1 cellular context compared by ENCODE assay signal in genomic region chr7:197413-198335, GRCh38.
A peak's percentile ranks its signal among the peaks of the same experiment; 100 is the strongest.
TF ChIP-seq lines count a peak whose summit lies in the region.

No MANE protein-coding gene starts in this region.

TF ChIP-seq in HepG2, 621 proteins besides CTCF, POLR2A, EP300 and RAD21 (continued from another document and continues in another):
- TF ChIP-seq RNF219 (CRISPR knock-in tag; IDR thresholded peaks at IDR 0.05), result no peak
- TF ChIP-seq ZNF761 (CRISPR knock-in tag; conservative IDR thresholded peaks at IDR 0.05), result no peak
- no peak for TF ChIP-seq TSC22D2 (CRISPR knock-in tag; IDR thresholded peaks at IDR 0.05; ENCODE audit: borderline replicate concordance)
- no peak for TF ChIP-seq ZNF543 (CRISPR knock-in tag; IDR thresholded peaks at IDR 0.05)
- no peak for TF ChIP-seq ZNF597 (CRISPR knock-in tag; IDR thresholded peaks at IDR 0.05)
- no peak for TF ChIP-seq MEIS2 (CRISPR knock-in tag; IDR thresholded peaks at IDR 0.05)
- no peak for TF ChIP-seq SOX13 (IDR thresholded peaks at IDR 0.05)
- TF ChIP-seq SOX13 (CRISPR knock-in tag; conservative IDR thresholded peaks at IDR 0.05 in 1 of 2, IDR thresholded peaks at IDR 0.05 in 1 of 2), result peak in 1 of 2 experiments; percentile 71; a peak in 1 of 4 replicates
- TF ChIP-seq SMAD3 (CRISPR knock-in tag; IDR thresholded peaks at IDR 0.05), result no peak
- no peak for TF ChIP-seq ZNF768 (CRISPR knock-in tag; IDR thresholded peaks at IDR 0.05)
- no peak for TF ChIP-seq ZNF207 (IDR thresholded peaks at IDR 0.05; ENCODE audit: borderline replicate concordance)
- no peak for TF ChIP-seq FOSL1 (CRISPR knock-in tag; IDR thresholded peaks at IDR 0.05; ENCODE audit: borderline replicate concordance)
- TF ChIP-seq MTERF4 (CRISPR knock-in tag; IDR thresholded peaks at IDR 0.05), result no peak
- no peak for TF ChIP-seq MAFF (IDR thresholded peaks at IDR 0.05; ENCODE audit: low read depth, low read length)
- TF ChIP-seq MED1 (CRISPR knock-in tag; IDR thresholded peaks at IDR 0.05), result peak; percentile 63
- no peak for TF ChIP-seq GPN1 (CRISPR knock-in tag; IDR thresholded peaks at IDR 0.05; ENCODE audit: borderline replicate concordance)
- no peak for TF ChIP-seq POLR2AphosphoS2 (IDR thresholded peaks at IDR 0.05; ENCODE audit: low read depth, low read length)
- no peak for TF ChIP-seq NR2F1 (CRISPR knock-in tag; IDR thresholded peaks at IDR 0.05)
- TF ChIP-seq SIN3B (IDR thresholded peaks at IDR 0.05; ENCODE audit: low read length), result no peak
- TF ChIP-seq ZFP41 (CRISPR knock-in tag; IDR thresholded peaks at IDR 0.05; ENCODE audit: borderline replicate concordance), result no peak
- TF ChIP-seq PRDM10 (CRISPR knock-in tag; IDR thresholded peaks at IDR 0.05; ENCODE audit: low read depth), result no peak
- peak; percentile 59 for TF ChIP-seq ARID5B (CRISPR knock-in tag; IDR thresholded peaks at IDR 0.05)
- no peak for TF ChIP-seq NFE2 (CRISPR knock-in tag; IDR thresholded peaks at IDR 0.05)
- no peak for TF ChIP-seq ZNF3 (CRISPR knock-in tag; IDR thresholded peaks at IDR 0.05)
- no peak for TF ChIP-seq SRSF4 (IDR thresholded peaks at IDR 0.05; ENCODE audit: low read depth, low read length, poor library complexity, severe bottlenecking)
- TF ChIP-seq ZNF136 (CRISPR knock-in tag; IDR thresholded peaks at IDR 0.05; ENCODE audit: low read depth), result no peak
- TF ChIP-seq ZNF30 (CRISPR knock-in tag; IDR thresholded peaks at IDR 0.05), result no peak
- TF ChIP-seq ZNF660 (CRISPR knock-in tag; IDR thresholded peaks at IDR 0.05; ENCODE audit: borderline replicate concordance, low read depth), result no peak
- no peak for TF ChIP-seq ZNF382 (CRISPR knock-in tag; IDR thresholded peaks at IDR 0.05; ENCODE audit: borderline replicate concordance)
- TF ChIP-seq RERE (CRISPR knock-in tag; IDR thresholded peaks at IDR 0.05; ENCODE audit: low read depth), result no peak
- TF ChIP-seq ZNF569 (CRISPR knock-in tag; IDR thresholded peaks at IDR 0.05; ENCODE audit: borderline replicate concordance), result no peak
- TF ChIP-seq ZNF7 (CRISPR knock-in tag; IDR thresholded peaks at IDR 0.05), result no peak
- TF ChIP-seq ZBTB4 (CRISPR knock-in tag; IDR thresholded peaks at IDR 0.05; ENCODE audit: borderline replicate concordance), result peak; percentile 99
- 0 out of 2 replicates have a peak, but pooled peaks have one; percentile 46 for TF ChIP-seq ZBTB43 (CRISPR knock-in tag; conservative IDR thresholded peaks at IDR 0.05)
- TF ChIP-seq ZNF446 (CRISPR knock-in tag; IDR thresholded peaks at IDR 0.05), result no peak
- no peak for TF ChIP-seq NR1H2 (CRISPR knock-in tag; IDR thresholded peaks at IDR 0.05; ENCODE audit: borderline replicate concordance, low read depth)
- TF ChIP-seq HOXA5 (CRISPR knock-in tag; IDR thresholded peaks at IDR 0.05), result 0 out of 2 replicates have a peak, but pooled peaks have one; percentile 44
- TF ChIP-seq MAFG (CRISPR knock-in tag; IDR thresholded peaks at IDR 0.05), result no peak
- no peak for TF ChIP-seq ARNT (IDR thresholded peaks at IDR 0.05)
- TF ChIP-seq RNF2 (conservative IDR thresholded peaks at IDR 0.05; ENCODE audit: low read depth), result no peak
- no peak for TF ChIP-seq ZNF605 (CRISPR knock-in tag; IDR thresholded peaks at IDR 0.05)
